24 cellular contexts compared by ENCODE assay signal in the genomic region with DNA sequence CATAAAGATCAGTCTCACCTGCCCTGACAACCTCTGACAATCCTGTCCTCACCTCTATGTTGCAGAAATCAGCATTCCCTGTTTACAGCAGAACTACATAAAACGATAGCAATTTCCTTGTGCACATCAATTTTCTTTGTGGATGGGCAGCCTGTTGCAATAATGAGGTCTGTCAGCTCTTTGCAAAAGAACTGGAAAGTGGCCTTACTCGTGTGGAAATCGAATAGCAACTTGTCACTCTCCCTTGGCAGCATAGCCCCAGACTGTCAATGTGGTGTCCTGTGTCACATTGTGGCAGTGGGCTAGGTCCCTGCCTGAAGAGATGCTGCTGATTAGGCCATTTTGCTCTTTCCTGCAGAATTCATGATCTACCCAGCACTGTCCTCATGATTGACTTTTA.
"Had no signal": no experiment of that assay in that cellular context is flagged by ENCODE, and none has a peak within 500 bp of the region (broad histone marks: within the 10 kb centered on the region; RNA-seq: fewer than 3 reads in every experiment).

No MANE protein-coding gene starts in this region.

- H3K27me3 ChIP-seq: brain microvascular endothelial cell, cardiac muscle cell, SJSA1 had no signal

- H3K9me3 ChIP-seq: SJSA1 had no signal

- ATAC-seq: activated T-helper 17 cell treated with anti-CD3 and anti-CD28 coated beads, Interleukin-2, amount 50 U/mL, for 72 hours; K562; PC-3; T-cell had no signal

- H3K27ac ChIP-seq: brain microvascular endothelial cell, cardiac muscle cell, SJSA1, VCaP had no signal

- DNase-seq: activated CD4-positive, alpha-beta memory T cell treated with anti-CD3 and anti-CD28 coated beads, Interleukin-2, amount 10 ng/mL, durations not matched to agents 7 days and 5 days; activated CD4-positive, alpha-beta T cell treated with anti-CD3 and anti-CD28 coated beads, Interleukin-2, amount 10 ng/mL, durations not matched to agents 7 days and 5 days; activated CD4-positive, CD25-positive, alpha-beta regulatory T cell; activated gamma-delta T cell; activated naive CD4-positive, alpha-beta T cell treated with anti-CD3 and anti-CD28 coated beads for 36 hours; activated T-cell treated with anti-CD3 and anti-CD28 coated beads for 4 hours; activated T-cell treated with anti-CD3 and anti-CD28 coated beads, Interleukin-2, amount 50 U/mL, for 48 hours; brain microvascular endothelial cell; Karpas-422; MM.1S; NCI-H146; NCI-H1930; NCI-H2107; NCI-H510A treated with DMSO at 0.1 percent for 48 hours; NCI-H69; PC-3; SHP77; T-cell; T-helper 2 cell had no signal

- H3K4me3 ChIP-seq: cardiac muscle cell, K562, SJSA1 had no signal

- H3K36me3 ChIP-seq: brain microvascular endothelial cell, cardiac muscle cell, SJSA1 had no signal
